In the genomic region with DNA sequence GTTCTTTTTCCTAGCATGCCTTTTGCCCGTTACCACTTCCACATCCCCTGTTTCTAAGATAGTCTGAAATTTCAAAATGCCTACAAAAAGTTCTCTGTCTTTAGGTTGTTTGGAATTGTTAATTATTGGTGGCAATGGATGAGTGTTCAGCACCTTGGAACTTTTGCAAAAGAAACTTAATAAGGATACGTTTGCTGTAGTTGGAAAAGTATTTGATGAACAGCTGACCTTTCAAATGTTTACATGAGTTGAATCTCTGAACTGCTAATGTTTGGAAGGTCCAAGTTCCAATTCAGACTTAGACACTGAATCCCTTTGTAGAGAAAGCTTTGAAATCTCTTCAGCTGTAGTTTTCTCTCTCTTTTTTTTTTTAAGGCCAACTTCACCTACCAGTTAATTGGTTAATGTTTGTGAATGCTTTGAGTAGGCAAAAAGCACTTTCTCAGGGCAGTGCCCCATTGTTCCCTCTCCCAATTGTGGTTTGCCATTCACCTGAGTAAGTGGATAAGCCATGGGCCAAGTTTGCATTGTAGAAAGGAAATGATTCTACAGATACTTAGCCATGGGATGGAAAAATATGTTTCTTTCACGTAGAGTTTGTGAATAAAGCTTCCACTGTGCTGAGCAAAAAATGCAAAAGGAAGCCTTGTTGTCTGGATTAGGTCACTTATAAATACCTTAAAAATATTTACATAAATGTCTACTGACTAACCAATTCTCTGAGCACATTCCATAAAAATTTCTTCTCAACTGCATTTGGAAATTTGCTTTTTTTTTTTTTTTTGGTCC, we compare ENCODE assay signal across 1 cellular context.
A peak's percentile ranks its signal among the peaks of the same experiment; 100 is the strongest.
TF ChIP-seq lines count a peak whose summit lies in the region.

No MANE protein-coding gene starts in this region.

TF ChIP-seq in HepG2, 621 proteins besides CTCF, POLR2A, EP300 and RAD21 (continued from another document and continues in another):
- TF ChIP-seq ZNF83 (CRISPR knock-in tag; IDR thresholded peaks at IDR 0.05; ENCODE audit: borderline replicate concordance) (no peak), ZNF737 (CRISPR knock-in tag; IDR thresholded peaks at IDR 0.05; ENCODE audit: borderline replicate concordance) (no peak), KLF6 (CRISPR knock-in tag; IDR thresholded peaks at IDR 0.05) (no peak), ZNF10 (CRISPR knock-in tag; IDR thresholded peaks at IDR 0.05; ENCODE audit: borderline replicate concordance, low read depth) (no peak), MEF2D (CRISPR knock-in tag; IDR thresholded peaks at IDR 0.05) (peak; percentile 73; the same call in 1 of the 2 replicates), SALL2 (CRISPR knock-in tag; IDR thresholded peaks at IDR 0.05) (no peak), MAZ (IDR thresholded peaks at IDR 0.05; ENCODE audit: borderline replicate concordance, low read depth, low read length) (no peak), MAZ (CRISPR knock-in tag; IDR thresholded peaks at IDR 0.05; ENCODE audit: low read depth) (no peak), KDM1A (CRISPR knock-in tag; IDR thresholded peaks at IDR 0.05) (no peak), TCF7 (IDR thresholded peaks at IDR 0.05; ENCODE audit: low read depth) (peak; percentile 91), MTA3 (CRISPR knock-in tag; IDR thresholded peaks at IDR 0.05) (no peak), RXRA (CRISPR knock-in tag; IDR thresholded peaks at IDR 0.05) (no peak; the same call in 1 of the 2 replicates), TOE1 (CRISPR knock-in tag; IDR thresholded peaks at IDR 0.05) (no peak), FOXO1 (CRISPR knock-in tag; IDR thresholded peaks at IDR 0.05) (peak; percentile 48; the same call in 1 of the 2 replicates), CEBPG (CRISPR knock-in tag; IDR thresholded peaks at IDR 0.05) (no peak; the same call in 1 of the 2 replicates), ZNF589 (CRISPR knock-in tag; conservative IDR thresholded peaks at IDR 0.05) (no peak), ADNP (CRISPR knock-in tag; IDR thresholded peaks at IDR 0.05) (no peak), ZNF253 (CRISPR knock-in tag; IDR thresholded peaks at IDR 0.05; ENCODE audit: borderline replicate concordance) (no peak), CENPX (CRISPR knock-in tag; IDR thresholded peaks at IDR 0.05) (no peak), RARA (CRISPR knock-in tag; IDR thresholded peaks at IDR 0.05) (peak; percentile 81), MTA1 (CRISPR knock-in tag; IDR thresholded peaks at IDR 0.05; ENCODE audit: borderline replicate concordance) (no peak), ZNF326 (CRISPR knock-in tag; IDR thresholded peaks at IDR 0.05; ENCODE audit: borderline replicate concordance) (no peak), WIZ (CRISPR knock-in tag; IDR thresholded peaks at IDR 0.05) (no peak), ZNF891 (CRISPR knock-in tag; IDR thresholded peaks at IDR 0.05) (no peak), REL (CRISPR knock-in tag; conservative IDR thresholded peaks at IDR 0.05) (no peak), ATF5 (CRISPR knock-in tag; IDR thresholded peaks at IDR 0.05; ENCODE audit: low read depth) (no peak), ZNF720 (CRISPR knock-in tag; IDR thresholded peaks at IDR 0.05) (no peak), RFX1 (IDR thresholded peaks at IDR 0.05) (no peak), NCOA2 (CRISPR knock-in tag; IDR thresholded peaks at IDR 0.05) (peak; percentile 96), MXD1 (CRISPR knock-in tag; IDR thresholded peaks at IDR 0.05) (no peak), POLR2G (IDR thresholded peaks at IDR 0.05; ENCODE audit: low read depth, low read length) (no peak), ZNF451 (CRISPR knock-in tag; IDR thresholded peaks at IDR 0.05) (no peak), HOXA9 (CRISPR knock-in tag; IDR thresholded peaks at IDR 0.05; ENCODE audit: borderline replicate concordance) (no peak), NCOA1 (CRISPR knock-in tag; IDR thresholded peaks at IDR 0.05) (no peak), JDP2 (CRISPR knock-in tag; IDR thresholded peaks at IDR 0.05; ENCODE audit: borderline replicate concordance) (no peak), STAG1 (CRISPR knock-in tag; IDR thresholded peaks at IDR 0.05) (no peak; the same call in none of the 2 replicates), ETV6 (CRISPR knock-in tag; conservative IDR thresholded peaks at IDR 0.05) (no peak), CENPT (CRISPR knock-in tag; IDR thresholded peaks at IDR 0.05; ENCODE audit: low read depth) (no peak), ZNF34 (CRISPR knock-in tag; IDR thresholded peaks at IDR 0.05; ENCODE audit: borderline replicate concordance) (no peak), SIX1 (CRISPR knock-in tag; IDR thresholded peaks at IDR 0.05; ENCODE audit: borderline replicate concordance) (peak; percentile 78; the same call in 1 of the 2 replicates), ZNF776 (CRISPR knock-in tag; IDR thresholded peaks at IDR 0.05) (no peak)
- TF ChIP-seq, protein P1, sequence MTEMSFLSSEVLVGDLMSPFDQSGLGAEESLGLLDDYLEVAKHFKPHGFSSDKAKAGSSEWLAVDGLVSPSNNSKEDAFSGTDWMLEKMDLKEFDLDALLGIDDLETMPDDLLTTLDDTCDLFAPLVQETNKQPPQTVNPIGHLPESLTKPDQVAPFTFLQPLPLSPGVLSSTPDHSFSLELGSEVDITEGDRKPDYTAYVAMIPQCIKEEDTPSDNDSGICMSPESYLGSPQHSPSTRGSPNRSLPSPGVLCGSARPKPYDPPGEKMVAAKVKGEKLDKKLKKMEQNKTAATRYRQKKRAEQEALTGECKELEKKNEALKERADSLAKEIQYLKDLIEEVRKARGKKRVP (CRISPR knock-in tag; IDR thresholded peaks at IDR 0.05): peak in 1 of 2 experiments; percentile 44; a peak in 1 of 4 replicates
- TF ChIP-seq, protein P2, sequence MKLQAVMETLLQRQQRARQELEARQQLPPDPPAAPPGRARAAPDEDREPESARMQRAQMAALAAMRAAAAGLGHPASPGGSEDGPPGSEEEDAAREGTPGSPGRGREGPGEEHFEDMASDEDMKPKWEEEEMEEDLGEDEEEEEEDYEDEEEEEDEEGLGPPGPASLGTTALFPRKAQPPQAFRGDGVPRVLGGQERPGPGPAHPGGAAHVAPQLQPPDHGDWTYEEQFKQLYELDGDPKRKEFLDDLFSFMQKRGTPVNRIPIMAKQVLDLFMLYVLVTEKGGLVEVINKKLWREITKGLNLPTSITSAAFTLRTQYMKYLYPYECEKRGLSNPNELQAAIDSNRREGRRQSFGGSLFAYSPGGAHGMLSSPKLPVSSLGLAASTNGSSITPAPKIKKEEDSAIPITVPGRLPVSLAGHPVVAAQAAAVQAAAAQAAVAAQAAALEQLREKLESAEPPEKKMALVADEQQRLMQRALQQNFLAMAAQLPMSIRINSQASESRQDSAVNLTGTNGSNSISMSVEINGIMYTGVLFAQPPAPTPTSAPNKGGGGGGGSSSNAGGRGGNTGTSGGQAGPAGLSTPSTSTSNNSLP (IDR thresholded peaks at IDR 0.05; ENCODE audit: low read depth, low read length): peak; percentile 82
- TF ChIP-seq, protein P3, sequence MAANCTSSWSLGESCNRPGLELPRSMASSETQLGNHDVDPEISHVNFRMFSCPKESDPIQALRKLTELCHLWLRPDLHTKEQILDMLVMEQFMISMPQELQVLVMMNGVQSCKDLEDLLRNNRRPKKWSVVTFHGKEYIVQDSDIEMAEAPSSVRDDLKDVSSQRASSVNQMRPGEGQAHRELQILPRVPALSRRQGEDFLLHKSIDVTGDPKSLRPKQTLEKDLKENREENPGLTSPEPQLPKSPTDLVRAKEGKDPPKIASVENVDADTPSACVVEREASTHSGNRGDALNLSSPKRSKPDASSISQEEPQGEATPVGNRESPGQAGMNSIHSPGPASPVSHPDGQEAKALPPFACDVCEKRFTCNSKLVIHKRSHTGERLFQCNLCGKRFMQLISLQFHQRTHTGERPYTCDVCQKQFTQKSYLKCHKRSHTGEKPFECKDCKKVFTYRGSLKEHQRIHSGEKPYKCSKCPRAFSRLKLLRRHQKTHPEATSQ (CRISPR knock-in tag; IDR thresholded peaks at IDR 0.05; ENCODE audit: borderline replicate concordance): peak; percentile 92; the same call in 1 of the 2 replicates
- TF ChIP-seq, protein P4, sequence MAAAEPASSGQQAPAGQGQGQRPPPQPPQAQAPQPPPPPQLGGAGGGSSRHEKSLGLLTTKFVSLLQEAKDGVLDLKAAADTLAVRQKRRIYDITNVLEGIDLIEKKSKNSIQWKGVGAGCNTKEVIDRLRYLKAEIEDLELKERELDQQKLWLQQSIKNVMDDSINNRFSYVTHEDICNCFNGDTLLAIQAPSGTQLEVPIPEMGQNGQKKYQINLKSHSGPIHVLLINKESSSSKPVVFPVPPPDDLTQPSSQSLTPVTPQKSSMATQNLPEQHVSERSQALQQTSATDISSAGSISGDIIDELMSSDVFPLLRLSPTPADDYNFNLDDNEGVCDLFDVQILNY (CRISPR knock-in tag; conservative IDR thresholded peaks at IDR 0.05): no peak
- TF ChIP-seq, protein P5, sequence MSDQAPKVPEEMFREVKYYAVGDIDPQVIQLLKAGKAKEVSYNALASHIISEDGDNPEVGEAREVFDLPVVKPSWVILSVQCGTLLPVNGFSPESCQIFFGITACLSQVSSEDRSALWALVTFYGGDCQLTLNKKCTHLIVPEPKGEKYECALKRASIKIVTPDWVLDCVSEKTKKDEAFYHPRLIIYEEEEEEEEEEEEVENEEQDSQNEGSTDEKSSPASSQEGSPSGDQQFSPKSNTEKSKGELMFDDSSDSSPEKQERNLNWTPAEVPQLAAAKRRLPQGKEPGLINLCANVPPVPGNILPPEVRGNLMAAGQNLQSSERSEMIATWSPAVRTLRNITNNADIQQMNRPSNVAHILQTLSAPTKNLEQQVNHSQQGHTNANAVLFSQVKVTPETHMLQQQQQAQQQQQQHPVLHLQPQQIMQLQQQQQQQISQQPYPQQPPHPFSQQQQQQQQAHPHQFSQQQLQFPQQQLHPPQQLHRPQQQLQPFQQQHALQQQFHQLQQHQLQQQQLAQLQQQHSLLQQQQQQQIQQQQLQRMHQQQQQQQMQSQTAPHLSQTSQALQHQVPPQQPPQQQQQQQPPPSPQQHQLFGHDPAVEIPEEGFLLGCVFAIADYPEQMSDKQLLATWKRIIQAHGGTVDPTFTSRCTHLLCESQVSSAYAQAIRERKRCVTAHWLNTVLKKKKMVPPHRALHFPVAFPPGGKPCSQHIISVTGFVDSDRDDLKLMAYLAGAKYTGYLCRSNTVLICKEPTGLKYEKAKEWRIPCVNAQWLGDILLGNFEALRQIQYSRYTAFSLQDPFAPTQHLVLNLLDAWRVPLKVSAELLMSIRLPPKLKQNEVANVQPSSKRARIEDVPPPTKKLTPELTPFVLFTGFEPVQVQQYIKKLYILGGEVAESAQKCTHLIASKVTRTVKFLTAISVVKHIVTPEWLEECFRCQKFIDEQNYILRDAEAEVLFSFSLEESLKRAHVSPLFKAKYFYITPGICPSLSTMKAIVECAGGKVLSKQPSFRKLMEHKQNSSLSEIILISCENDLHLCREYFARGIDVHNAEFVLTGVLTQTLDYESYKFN (CRISPR knock-in tag; conservative IDR thresholded peaks at IDR 0.05): peak; percentile 97
- TF ChIP-seq, protein P6, sequence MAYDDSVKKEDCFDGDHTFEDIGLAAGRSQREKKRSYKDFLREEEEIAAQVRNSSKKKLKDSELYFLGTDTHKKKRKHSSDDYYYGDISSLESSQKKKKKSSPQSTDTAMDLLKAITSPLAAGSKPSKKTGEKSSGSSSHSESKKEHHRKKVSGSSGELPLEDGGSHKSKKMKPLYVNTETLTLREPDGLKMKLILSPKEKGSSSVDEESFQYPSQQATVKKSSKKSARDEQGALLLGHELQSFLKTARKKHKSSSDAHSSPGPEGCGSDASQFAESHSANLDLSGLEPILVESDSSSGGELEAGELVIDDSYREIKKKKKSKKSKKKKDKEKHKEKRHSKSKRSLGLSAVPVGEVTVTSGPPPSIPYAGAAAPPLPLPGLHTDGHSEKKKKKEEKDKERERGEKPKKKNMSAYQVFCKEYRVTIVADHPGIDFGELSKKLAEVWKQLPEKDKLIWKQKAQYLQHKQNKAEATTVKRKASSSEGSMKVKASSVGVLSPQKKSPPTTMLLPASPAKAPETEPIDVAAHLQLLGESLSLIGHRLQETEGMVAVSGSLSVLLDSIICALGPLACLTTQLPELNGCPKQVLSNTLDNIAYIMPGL (CRISPR knock-in tag; IDR thresholded peaks at IDR 0.05; ENCODE audit: borderline replicate concordance in 1 of 2, low read depth in 1 of 2): no peak
- TF ChIP-seq, protein P7, sequence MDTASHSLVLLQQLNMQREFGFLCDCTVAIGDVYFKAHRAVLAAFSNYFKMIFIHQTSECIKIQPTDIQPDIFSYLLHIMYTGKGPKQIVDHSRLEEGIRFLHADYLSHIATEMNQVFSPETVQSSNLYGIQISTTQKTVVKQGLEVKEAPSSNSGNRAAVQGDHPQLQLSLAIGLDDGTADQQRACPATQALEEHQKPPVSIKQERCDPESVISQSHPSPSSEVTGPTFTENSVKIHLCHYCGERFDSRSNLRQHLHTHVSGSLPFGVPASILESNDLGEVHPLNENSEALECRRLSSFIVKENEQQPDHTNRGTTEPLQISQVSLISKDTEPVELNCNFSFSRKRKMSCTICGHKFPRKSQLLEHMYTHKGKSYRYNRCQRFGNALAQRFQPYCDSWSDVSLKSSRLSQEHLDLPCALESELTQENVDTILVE (CRISPR knock-in tag; IDR thresholded peaks at IDR 0.05): no peak; the same call in 1 of the 2 replicates
- TF ChIP-seq, protein P8, sequence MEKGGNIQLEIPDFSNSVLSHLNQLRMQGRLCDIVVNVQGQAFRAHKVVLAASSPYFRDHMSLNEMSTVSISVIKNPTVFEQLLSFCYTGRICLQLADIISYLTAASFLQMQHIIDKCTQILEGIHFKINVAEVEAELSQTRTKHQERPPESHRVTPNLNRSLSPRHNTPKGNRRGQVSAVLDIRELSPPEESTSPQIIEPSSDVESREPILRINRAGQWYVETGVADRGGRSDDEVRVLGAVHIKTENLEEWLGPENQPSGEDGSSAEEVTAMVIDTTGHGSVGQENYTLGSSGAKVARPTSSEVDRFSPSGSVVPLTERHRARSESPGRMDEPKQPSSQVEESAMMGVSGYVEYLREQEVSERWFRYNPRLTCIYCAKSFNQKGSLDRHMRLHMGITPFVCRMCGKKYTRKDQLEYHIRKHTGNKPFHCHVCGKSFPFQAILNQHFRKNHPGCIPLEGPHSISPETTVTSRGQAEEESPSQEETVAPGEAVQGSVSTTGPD (CRISPR knock-in tag; IDR thresholded peaks at IDR 0.05): no peak
- TF ChIP-seq, protein P9, sequence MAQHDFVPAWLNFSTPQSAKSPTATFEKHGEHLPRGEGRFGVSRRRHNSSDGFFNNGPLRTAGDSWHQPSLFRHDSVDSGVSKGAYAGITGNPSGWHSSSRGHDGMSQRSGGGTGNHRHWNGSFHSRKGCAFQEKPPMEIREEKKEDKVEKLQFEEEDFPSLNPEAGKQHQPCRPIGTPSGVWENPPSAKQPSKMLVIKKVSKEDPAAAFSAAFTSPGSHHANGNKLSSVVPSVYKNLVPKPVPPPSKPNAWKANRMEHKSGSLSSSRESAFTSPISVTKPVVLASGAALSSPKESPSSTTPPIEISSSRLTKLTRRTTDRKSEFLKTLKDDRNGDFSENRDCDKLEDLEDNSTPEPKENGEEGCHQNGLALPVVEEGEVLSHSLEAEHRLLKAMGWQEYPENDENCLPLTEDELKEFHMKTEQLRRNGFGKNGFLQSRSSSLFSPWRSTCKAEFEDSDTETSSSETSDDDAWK (CRISPR knock-in tag; IDR thresholded peaks at IDR 0.05): no peak
